ENCODE assay signal across 10 cellular contexts in genomic region chr2:46335966-46336436, GRCh38. TPM values are rescaled to one million over a fixed set of nuclear protein-coding genes. Genes with fewer than 3 reads are reported as not detected.
A peak's percentile ranks its signal among the peaks of the same experiment; 100 is the strongest.
DNase-seq lines count a peak whose midpoint lies in the region; ATAC-seq and TF ChIP-seq lines count a peak whose summit lies in the region.
"Had no signal": no experiment of that assay in that cellular context is flagged by ENCODE, and none has a peak within 500 bp of the region (broad histone marks: within the 10 kb centered on the region; RNA-seq: fewer than 3 reads in every experiment).

No MANE protein-coding gene starts in this region.

- BruUV-seq in mammary epithelial cell (replicated peaks; lab: Mats Ljungman, UMichigan), result no TSS peak

- in situ Hi-C loops in mammary epithelial cell (cut with MboI; ENCODE audit: low sequenced_read_pairs in 2 of 2), result no loop called here

- H3K4me1 ChIP-seq in mammary epithelial cell (ENCODE audit: insufficient read depth, low read length), result peaks cover 71% of the 10 kb centered on the region
- H3K4me1 ChIP-seq in lung (ENCODE audit: control insufficient read depth in 2 of 2, insufficient read depth in 2 of 2, low read length in 2 of 2), result peaks cover 43 to 80% of the 10 kb centered on the region in 2 donors
- peaks cover 29 to 100% (median 99%) of the 10 kb centered on the region in 5 donors for H3K4me1 ChIP-seq in subcutaneous abdominal adipose tissue (ENCODE audit: control insufficient read depth in 5 of 5, insufficient read depth in 5 of 5, low read length in 5 of 5)

- H3K27ac ChIP-seq in mammary epithelial cell (ENCODE audit: insufficient read depth, low read depth, low read length), result peak overlapping the region; percentile 93
- H3K27ac ChIP-seq in lung (ENCODE audit: low read depth in 1 of 2, low read length in 1 of 2), result peak overlapping the region; percentile 69 to 73
- peak overlapping the region; percentile 93 for H3K27ac ChIP-seq in subcutaneous abdominal adipose tissue (ENCODE audit: low read depth, low read length)

- no peaks in the 10 kb centered on the region for H3K9me3 ChIP-seq in mammary epithelial cell (replicated peaks; ENCODE audit: insufficient read depth, low read length)
- H3K9me3 ChIP-seq in lung (ENCODE audit: control insufficient read depth in 2 of 2, insufficient read depth in 1 of 2, low read length in 1 of 2), result no peaks in the 10 kb centered on the region
- H3K9me3 ChIP-seq in subcutaneous abdominal adipose tissue (ENCODE audit: control insufficient read depth in 5 of 5, low read length in 5 of 5), result no peaks in the 10 kb centered on the region

- H2AFZ ChIP-seq in mammary epithelial cell (ENCODE audit: low read depth, low read length), result no peak overlapping the region

- WGBS in mammary epithelial cell (ENCODE audit: low coverage, missing lambda C conversion rate), result 94% methylated on average over 6 of the region's 7 CpGs
- 32 to 56% methylated on average over 7 of the region's 7 CpGs for WGBS in lung, 2 donors

- peak; percentile 38 for ATAC-seq in lung (ENCODE audit: insufficient read depth, low FRiP score)
- ATAC-seq: effector memory CD8-positive, alpha-beta T cell had no signal

- H3K9ac ChIP-seq in mammary epithelial cell (ENCODE audit: insufficient read depth, low read length) (no peak overlapping the region), subcutaneous abdominal adipose tissue (ENCODE audit: low read length in 5 of 5) (peak overlapping the region; percentile 40 to 69 (median 48))

- DNase-seq in HFF-Myc (ENCODE audit: extremely low read depth, low read depth) (no peak), mammary epithelial cell (no peak), lung (ENCODE audit: low spot score) (no peak), iPS-NIHi7 (ENCODE audit: extremely low spot score) (no peak), NCI-H128 (lab: John Stamatoyannopoulos, UW; ENCODE audit: unreplicated experiment) (no peak), amniotic stem cell (lab: John Stamatoyannopoulos, UW) (no peak)
- DNase-seq in NK-92 treated with Interleukin-12 subunit alpha and Interleukin-12 subunit beta, amount 100 ng/mL, for 24 hours (lab: John Stamatoyannopoulos, UW), result no peak
- DNase-seq: activated CD8-positive, alpha-beta memory T cell treated with anti-CD3 and anti-CD28 coated beads for 24 hours; effector memory CD8-positive, alpha-beta T cell had no signal

- dilution Hi-C loops in mammary epithelial cell (cut with HindIII; ENCODE audit: low sequenced_read_pairs), result no loop called here

- H3K27me3 ChIP-seq in mammary epithelial cell (ENCODE audit: insufficient read depth, low read length), result no peaks in the 10 kb centered on the region
- no peaks in the 10 kb centered on the region for H3K27me3 ChIP-seq in lung (ENCODE audit: control insufficient read depth, insufficient read depth)
- H3K27me3 ChIP-seq in subcutaneous abdominal adipose tissue (ENCODE audit: control insufficient read depth in 5 of 5, insufficient read depth in 4 of 5, low read length in 5 of 5), result no peaks in the 10 kb centered on the region

- no peak overlapping the region for H3K4me2 ChIP-seq in mammary epithelial cell (ENCODE audit: insufficient read depth, low read depth, low read length)

- H3K79me2 ChIP-seq in mammary epithelial cell (ENCODE audit: insufficient read depth, low read length), result peaks cover 81% of the 10 kb centered on the region

- no peaks in the 10 kb centered on the region for H3K36me3 ChIP-seq in mammary epithelial cell (ENCODE audit: insufficient read depth, low read length)
- no peaks in the 10 kb centered on the region for H3K36me3 ChIP-seq in lung (ENCODE audit: control insufficient read depth in 2 of 2, insufficient read depth in 2 of 2, low read length in 2 of 2)
- H3K36me3 ChIP-seq in subcutaneous abdominal adipose tissue (ENCODE audit: control insufficient read depth in 5 of 5, insufficient read depth in 5 of 5, low read length in 5 of 5), result no peaks in the 10 kb centered on the region

- intact Hi-C loops in mammary epithelial cell (cut with micrococcal nuclease), result no loop called here

- CTCF ChIA-PET in mammary epithelial cell (lab: Charles Lee; ENCODE audit: low non-redundant PET), result interaction anchor here (0.7 kb wide), 1 partner anchor 26 kb away, joined by 5 read pairs; no protein-coding TSS in a partner anchor

- H4K20me1 ChIP-seq in mammary epithelial cell (ENCODE audit: insufficient read depth, low read length), result no peaks in the 10 kb centered on the region

- H3K4me3 ChIP-seq in HFF-Myc (replicated peaks; ENCODE audit: low read depth, low read length) (peak overlapping the region; percentile 26), mammary epithelial cell (replicated peaks in 1 of 3; ENCODE audit: insufficient read depth in 1 of 3, low read depth in 2 of 3, low read length in 3 of 3) (no peak overlapping the region), lung (no peak overlapping the region), subcutaneous abdominal adipose tissue (ENCODE audit: low read depth in 1 of 5, low read length in 5 of 5) (peak overlapping the region; percentile 38 to 63 (median 45))

- TF ChIP-seq CTCF in HFF-Myc (IDR thresholded peaks at IDR 0.05; ENCODE audit: low read depth, low read length, missing control alignments) (no peak), mammary epithelial cell (conservative IDR thresholded peaks at IDR 0.05 in 1 of 2, IDR thresholded peaks at IDR 0.05 in 1 of 2; ENCODE audit: extremely low read depth in 1 of 2, insufficient read depth in 1 of 2, low read depth in 1 of 2, low read length in 2 of 2) (no peak), lung (IDR thresholded peaks at IDR 0.05; ENCODE audit: control extremely low read depth, extremely low read depth) (no peak)

RNA-seq across cellular contexts. Expression of gene EPAS1, which starts 38.8 kb away (rescaled TPM):
- total RNA-seq in mammary epithelial cell (100 to 1,000 TPM; 130 to 174 TPM), lung (1,000 to 10,000 TPM in 1 of 2 donors, 100 to 1,000 TPM in 1; 424 to 1,051 TPM)
- polyA plus RNA-seq in mammary epithelial cell (182 TPM), lung (100 to 1,000 TPM; 233 to 337 TPM)
- polyA minus RNA-seq in mammary epithelial cell, result 153 TPM

Comparison
In these comparisons a context has a peak if more than half of its experiments do, and no peak if none do; other contexts are left out.
1. H3K4me3 ChIP-seq: peak in HFF-Myc (single experiment) and subcutaneous abdominal adipose tissue (5 of 5); none in mammary epithelial cell (0 of 3) and lung (single experiment).
2. Peak in every context shown above with its lines, with median percentiles within 50 percentile points of each other: H3K27ac ChIP-seq.